ENCODE assay signal across 8 cellular contexts in the genomic region with DNA sequence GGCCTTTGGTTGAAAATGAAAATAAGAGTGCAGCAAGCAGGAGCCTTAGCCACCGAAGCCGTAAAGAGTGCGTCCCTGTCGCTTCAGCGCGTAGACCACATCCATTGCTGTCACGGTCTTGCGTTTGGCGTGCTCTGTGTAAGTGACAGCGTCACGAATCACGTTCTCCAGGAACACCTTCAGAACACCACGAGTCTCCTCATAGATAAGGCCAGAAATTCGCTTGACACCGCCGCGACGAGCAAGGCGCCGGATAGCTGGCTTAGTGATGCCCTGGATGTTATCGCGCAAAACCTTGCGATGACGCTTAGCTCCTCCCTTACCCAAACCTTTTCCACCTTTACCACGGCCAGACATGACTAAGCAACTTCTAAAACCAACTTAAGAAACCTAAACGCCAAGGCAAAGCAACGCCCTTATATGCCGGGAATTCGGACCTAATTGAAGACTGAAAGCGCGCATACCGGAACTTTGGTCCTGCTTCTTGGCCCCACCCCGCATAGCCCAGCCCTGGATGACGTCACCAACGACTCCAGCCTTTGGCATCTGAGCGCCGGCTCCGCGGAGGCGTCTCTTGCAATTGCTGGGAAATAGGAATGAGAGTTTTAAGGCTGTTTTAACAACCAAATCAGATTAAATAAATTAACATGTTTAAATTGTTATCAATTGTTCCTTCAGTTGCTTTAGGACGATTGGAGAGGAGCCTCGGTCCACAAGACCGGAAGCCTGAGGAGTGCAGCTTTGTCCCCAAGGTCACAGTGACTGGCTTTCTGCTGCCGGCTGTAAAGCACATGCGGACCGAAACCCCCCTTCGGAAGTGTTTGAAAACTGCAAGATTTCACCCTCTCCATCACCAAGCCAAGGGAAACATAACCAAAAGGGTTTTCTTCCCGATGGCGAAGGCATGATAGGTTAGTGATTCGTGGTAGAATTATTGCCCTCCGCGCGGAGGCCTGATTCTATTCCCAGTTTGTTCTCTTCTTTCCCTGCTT.
DNase-seq lines count a peak whose midpoint lies in the region; ATAC-seq and TF ChIP-seq lines count a peak whose summit lies in the region.

No MANE protein-coding gene starts in this region.

- H3K36me3 Mint-ChIP-seq in GM23338 (ENCODE audit: low read depth): peaks cover 17% of the 10 kb centered on the region
- peaks cover 24% of the 10 kb centered on the region for H3K36me3 Mint-ChIP-seq in activated T-helper 17 cell treated with anti-CD3 and anti-CD28 coated beads, Interleukin-2, amount 50 U/mL, for 72 hours (ENCODE audit: low read depth)
- peaks cover 5 to 23% (median 14%) of the 10 kb centered on the region in 5 donors for H3K36me3 Mint-ChIP-seq in naive thymus-derived CD4-positive, alpha-beta T cell
- peaks cover 26% of the 10 kb centered on the region for H3K36me3 Mint-ChIP-seq in stimulated activated memory B cell treated with anti-CD40 and anti-IgM and Interleukin-4, amounts not matched to agents 10 μg/mL and 1 μg/mL and 100 μg/mL, for 72 hours

- intact Hi-C loops in naive thymus-derived CD4-positive, alpha-beta T cell (cut with micrococcal nuclease): loop anchor here (1.0 to 10.0 kb wide), 35 partner anchors 12 to 1607 kb away; partner anchors contain the start of genes ABT1 (in 1 of the 2) and BTN3A2 (in 1 of the 2)

- H3K9me3 ChIP-seq in DOHH2 (ENCODE audit: control insufficient read depth, insufficient read depth, low read length) (peaks cover 17% of the 10 kb centered on the region), fibroblast of lung (ENCODE audit: control insufficient read depth, insufficient read depth, low read depth, low read length) (no peaks in the 10 kb centered on the region)
- H3K9me3 ChIP-seq in naive thymus-derived CD4-positive, alpha-beta T cell (ENCODE audit: control insufficient read depth in 2 of 3, low read length in 3 of 3): no peaks in the 10 kb centered on the region

- H4K20me1 ChIP-seq in DOHH2 (ENCODE audit: control insufficient read depth, insufficient read depth, low read depth, low read length) (no peaks in the 10 kb centered on the region), GM23338 (replicated peaks; ENCODE audit: insufficient read depth) (no peaks in the 10 kb centered on the region), fibroblast of lung (ENCODE audit: control insufficient read depth, extremely low read depth, insufficient read depth, low read length) (no peaks in the 10 kb centered on the region)

- peak overlapping the region; percentile 73 for H3K9ac ChIP-seq in fibroblast of lung (ENCODE audit: insufficient read depth, low read length)

- ATAC-seq in GM23338: peak; percentile 72
- peak; percentile 85 for ATAC-seq in activated T-helper 17 cell treated with anti-CD3 and anti-CD28 coated beads, Interleukin-2, amount 50 U/mL, for 72 hours (replicated peaks)
- ATAC-seq in naive thymus-derived CD4-positive, alpha-beta T cell: peak; percentile 91
- peak; percentile 92 for ATAC-seq in stimulated activated memory B cell treated with anti-CD40 and anti-IgM and Interleukin-4, amounts not matched to agents 10 μg/mL and 1 μg/mL and 100 μg/mL, for 72 hours

- H3K27me3 ChIP-seq in DOHH2 (ENCODE audit: control insufficient read depth, low read length): no peaks in the 10 kb centered on the region
- no peaks in the 10 kb centered on the region for H3K27me3 ChIP-seq in GM23338 (ENCODE audit: insufficient read depth)
- no peaks in the 10 kb centered on the region for H3K27me3 ChIP-seq in fibroblast of lung (ENCODE audit: control insufficient read depth, insufficient read depth, low read length)
- no peaks in the 10 kb centered on the region for H3K27me3 ChIP-seq in naive thymus-derived CD4-positive, alpha-beta T cell (ENCODE audit: control insufficient read depth in 2 of 2, insufficient read depth in 2 of 2, low read length in 2 of 2)

- no peak overlapping the region for H2AFZ ChIP-seq in GM23338
- peak overlapping the region; percentile 42 for H2AFZ ChIP-seq in fibroblast of lung (ENCODE audit: low read length)

- POLR2A ChIA-PET in naive thymus-derived CD4-positive, alpha-beta T cell (lab: Charles Lee): interaction anchor here (0.6 to 6.0 kb wide), 69 partner anchors 12 to 1608 kb away, joined by 3 to 362 read pairs (median 5); a partner anchor contains a TSS

- H3K79me2 ChIP-seq in DOHH2 (ENCODE audit: control insufficient read depth, low read length) (no peaks in the 10 kb centered on the region), GM23338 (replicated peaks; ENCODE audit: insufficient read depth) (peaks cover 13% of the 10 kb centered on the region), fibroblast of lung (ENCODE audit: control insufficient read depth, insufficient read depth, low read length) (no peaks in the 10 kb centered on the region)

- no peak for TF ChIP-seq CTCF in DOHH2 (IDR thresholded peaks at IDR 0.05; ENCODE audit: low read depth, low read length, poor library complexity, severe bottlenecking)
- no peak for TF ChIP-seq CTCF in GM23338 (conservative IDR thresholded peaks at IDR 0.05; ENCODE audit: low read depth in 2 of 2)
- TF ChIP-seq CTCF in fibroblast of lung (conservative IDR thresholded peaks at IDR 0.05 in 1 of 2, IDR thresholded peaks at IDR 0.05 in 1 of 2; ENCODE audit: low read depth in 1 of 2, low read length in 2 of 2): no peak

- H3K4me2 ChIP-seq in DOHH2 (ENCODE audit: low read length): peak overlapping the region; percentile 87
- H3K4me2 ChIP-seq in GM23338: peak overlapping the region; percentile 80
- peak overlapping the region; percentile 92 for H3K4me2 ChIP-seq in fibroblast of lung (ENCODE audit: extremely low read depth, insufficient read depth, low read length)

- H3K4me3 ChIP-seq in DOHH2 (ENCODE audit: low read length) (peak overlapping the region; percentile 82), GM23338 (peak overlapping the region; percentile 84), fibroblast of lung (replicated peaks in 1 of 4; ENCODE audit: control extremely low read depth in 1 of 4, insufficient read depth in 1 of 4, low read depth in 3 of 4, low read length in 4 of 4) (peak overlapping the region; percentile 60 to 100 (median 77))
- H3K4me3 ChIP-seq in naive thymus-derived CD4-positive, alpha-beta T cell (ENCODE audit: low read length): peak overlapping the region; percentile 88

- H3K4me1 Mint-ChIP-seq in GM23338: peaks cover 6% of the 10 kb centered on the region
- H3K4me1 Mint-ChIP-seq in activated T-helper 17 cell treated with anti-CD3 and anti-CD28 coated beads, Interleukin-2, amount 50 U/mL, for 72 hours: peaks cover 25% of the 10 kb centered on the region
- peaks cover 7 to 48% (median 33%) of the 10 kb centered on the region in 7 donors for H3K4me1 Mint-ChIP-seq in naive thymus-derived CD4-positive, alpha-beta T cell
- H3K4me1 Mint-ChIP-seq in stimulated activated memory B cell treated with anti-CD40 and anti-IgM and Interleukin-4, amounts not matched to agents 10 μg/mL and 1 μg/mL and 100 μg/mL, for 72 hours: peaks cover 18% of the 10 kb centered on the region

- peaks cover 35% of the 10 kb centered on the region for H3K27me3 Mint-ChIP-seq in GM23338 (ENCODE audit: insufficient read depth, low read depth, poor library complexity)
- peaks cover 4% of the 10 kb centered on the region for H3K27me3 Mint-ChIP-seq in activated T-helper 17 cell treated with anti-CD3 and anti-CD28 coated beads, Interleukin-2, amount 50 U/mL, for 72 hours
- peaks cover 0 to 9% (median 5%) of the 10 kb centered on the region in 5 donors for H3K27me3 Mint-ChIP-seq in naive thymus-derived CD4-positive, alpha-beta T cell
- peaks cover 9% of the 10 kb centered on the region for H3K27me3 Mint-ChIP-seq in stimulated activated memory B cell treated with anti-CD40 and anti-IgM and Interleukin-4, amounts not matched to agents 10 μg/mL and 1 μg/mL and 100 μg/mL, for 72 hours

- H3K9me2 ChIP-seq in DOHH2 (replicated peaks; ENCODE audit: control insufficient read depth, low read length) (no peaks in the 10 kb centered on the region), GM23338 (ENCODE audit: insufficient read depth) (no peaks in the 10 kb centered on the region)

- peaks cover 25% of the 10 kb centered on the region for H3K4me1 ChIP-seq in DOHH2 (ENCODE audit: control insufficient read depth, low read length)
- no peaks in the 10 kb centered on the region for H3K4me1 ChIP-seq in GM23338 (ENCODE audit: insufficient read depth)
- H3K4me1 ChIP-seq in fibroblast of lung (ENCODE audit: control insufficient read depth, extremely low read depth, insufficient read depth, low read length): no peaks in the 10 kb centered on the region
- H3K4me1 ChIP-seq in naive thymus-derived CD4-positive, alpha-beta T cell (ENCODE audit: control insufficient read depth in 2 of 2, insufficient read depth in 2 of 2, low read length in 2 of 2): peaks cover 0 to 8% of the 10 kb centered on the region in 2 donors

- peak; percentile 100 for DNase-seq in GM23338 (ENCODE audit: low spot score)
- peak; percentile 97 for DNase-seq in Kasumi-1 (lab: John Stamatoyannopoulos, UW)
- peak; percentile 100 for DNase-seq in RPMI7951 (ENCODE audit: low read depth)
- peak; percentile 99 to 100 for DNase-seq in fibroblast of lung (ENCODE audit: low read depth in 2 of 2)
- peak; percentile 72 to 97 (median 92) for DNase-seq in naive thymus-derived CD4-positive, alpha-beta T cell

- H3K9me3 Mint-ChIP-seq in GM23338: peaks cover 10% of the 10 kb centered on the region
- peaks cover 5% of the 10 kb centered on the region for H3K9me3 Mint-ChIP-seq in activated T-helper 17 cell treated with anti-CD3 and anti-CD28 coated beads, Interleukin-2, amount 50 U/mL, for 72 hours
- peaks cover 0 to 21% (median 5%) of the 10 kb centered on the region in 11 donors for H3K9me3 Mint-ChIP-seq in naive thymus-derived CD4-positive, alpha-beta T cell
- peaks cover 2% of the 10 kb centered on the region for H3K9me3 Mint-ChIP-seq in stimulated activated memory B cell treated with anti-CD40 and anti-IgM and Interleukin-4, amounts not matched to agents 10 μg/mL and 1 μg/mL and 100 μg/mL, for 72 hours

- H3F3A ChIP-seq in DOHH2 (ENCODE audit: control insufficient read depth, insufficient read depth): peaks cover 21% of the 10 kb centered on the region
- peaks cover 7% of the 10 kb centered on the region for H3F3A ChIP-seq in GM23338 (replicated peaks; ENCODE audit: low read depth)

- peak overlapping the region; percentile 96 for H3K4me3 Mint-ChIP-seq in GM23338
- peak overlapping the region; percentile 94 for H3K4me3 Mint-ChIP-seq in activated T-helper 17 cell treated with anti-CD3 and anti-CD28 coated beads, Interleukin-2, amount 50 U/mL, for 72 hours
- peak overlapping the region; percentile 86 to 96 (median 90) for H3K4me3 Mint-ChIP-seq in naive thymus-derived CD4-positive, alpha-beta T cell
- peak overlapping the region; percentile 82 for H3K4me3 Mint-ChIP-seq in stimulated activated memory B cell treated with anti-CD40 and anti-IgM and Interleukin-4, amounts not matched to agents 10 μg/mL and 1 μg/mL and 100 μg/mL, for 72 hours

- CTCF ChIA-PET in naive thymus-derived CD4-positive, alpha-beta T cell (lab: Charles Lee): interaction anchor here (0.7 to 2.0 kb wide), 7 partner anchors 12 to 162 kb away, joined by 3 to 17 read pairs (median 4); a partner anchor contains a TSS

- H3K36me3 ChIP-seq in DOHH2 (ENCODE audit: control insufficient read depth, low read length): peaks cover 11% of the 10 kb centered on the region; the same call in 1 of the 2 replicates
- H3K36me3 ChIP-seq in GM23338 (ENCODE audit: insufficient read depth): no peaks in the 10 kb centered on the region; the same call in 1 of the 2 replicates
- no peaks in the 10 kb centered on the region for H3K36me3 ChIP-seq in fibroblast of lung (ENCODE audit: control insufficient read depth, insufficient read depth, low read length)
- H3K36me3 ChIP-seq in naive thymus-derived CD4-positive, alpha-beta T cell (ENCODE audit: control insufficient read depth in 2 of 3, insufficient read depth in 3 of 3, low read length in 3 of 3): peaks cover 0 to 3% (median 0%) of the 10 kb centered on the region in 3 experiments

- H3K27ac ChIP-seq in DOHH2 (ENCODE audit: low read depth, low read length): peak overlapping the region; percentile 93
- H3K27ac ChIP-seq in GM23338 (ENCODE audit: low read depth): peak overlapping the region; percentile 99
- H3K27ac ChIP-seq in fibroblast of lung (ENCODE audit: insufficient read depth, low read length): peak overlapping the region; percentile 97
- H3K27ac ChIP-seq in naive thymus-derived CD4-positive, alpha-beta T cell (ENCODE audit: low read depth, low read length): peak overlapping the region; percentile 91

- H3K27ac Mint-ChIP-seq in GM23338: peak overlapping the region; percentile 100
- H3K27ac Mint-ChIP-seq in activated T-helper 17 cell treated with anti-CD3 and anti-CD28 coated beads, Interleukin-2, amount 50 U/mL, for 72 hours: peak overlapping the region; percentile 100
- H3K27ac Mint-ChIP-seq in naive thymus-derived CD4-positive, alpha-beta T cell: peak overlapping the region; percentile 91 to 100 (median 98)
- H3K27ac Mint-ChIP-seq in stimulated activated memory B cell treated with anti-CD40 and anti-IgM and Interleukin-4, amounts not matched to agents 10 μg/mL and 1 μg/mL and 100 μg/mL, for 72 hours: peak overlapping the region; percentile 93

Comparison
In these comparisons a context has a peak if more than half of its experiments do, and no peak if none do; other contexts are left out.
1. Peak in every context shown above with its lines: DNase-seq, ATAC-seq, H3K4me3 ChIP-seq and H3K27ac ChIP-seq.